In genomic region chr7:73526892-73527821, GRCh38 we compare ENCODE assay signal across 1 cellular context.
TF ChIP-seq lines count a peak whose summit lies in the region.

No MANE protein-coding gene starts in this region.

TF ChIP-seq in GM23338, 12 proteins besides CTCF, POLR2A, EP300 and RAD21 (continued from another document):
- TF ChIP-seq ZNF462 (CRISPR knock-in tag; IDR thresholded peaks at IDR 0.05) (no peak), REST (IDR thresholded peaks at IDR 0.05; ENCODE audit: unreplicated experiment) (no peak), NANOG (IDR thresholded peaks at IDR 0.05; ENCODE audit: borderline replicate concordance) (no peak), ZNF331 (CRISPR knock-in tag; IDR thresholded peaks at IDR 0.05; ENCODE audit: low read depth) (no peak), ZNF114 (CRISPR knock-in tag; IDR thresholded peaks at IDR 0.05) (no peak)
TF ChIP-seq in GM23338: peak in this region for 0.
